Comparison of ENCODE assay signal across 8 cellular contexts in the genomic region with DNA sequence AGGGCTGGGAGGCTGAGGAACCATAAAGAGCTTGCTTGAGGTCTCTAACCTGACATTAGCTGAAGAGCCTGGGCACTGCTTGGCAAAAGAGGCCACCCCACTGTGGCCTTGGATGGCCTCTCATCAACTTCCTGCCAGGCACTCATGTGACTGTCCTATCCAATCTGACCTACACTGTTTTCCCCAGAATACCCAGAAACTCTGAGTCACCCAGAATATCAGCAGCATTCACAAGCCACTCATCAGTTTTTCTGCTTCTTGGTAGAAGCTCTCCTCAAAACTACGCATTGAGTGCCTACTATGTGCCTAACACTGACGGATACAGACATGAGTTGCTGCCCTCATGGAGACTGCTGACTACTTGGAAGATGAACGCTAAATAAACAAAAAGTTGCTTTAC. TPM values are rescaled to one million over a fixed set of nuclear protein-coding genes. Genes with fewer than 3 reads are reported as not detected.
DNase-seq lines count a peak whose midpoint lies in the region; TF ChIP-seq lines count a peak whose summit lies in the region.

No MANE protein-coding gene starts in this region.

- DNase-seq in SK-MEL-5 (ENCODE audit: low read depth, low spot score): peak; percentile 56
- DNase-seq in fibroblast of pulmonary artery (ENCODE audit: low read depth): peak; percentile 76
- peak; percentile 85 for DNase-seq in posterior vena cava (ENCODE audit: low spot score)
- no peak for DNase-seq in stimulated activated naive CD4-positive, alpha-beta T cell (lab: John Stamatoyannopoulos, UW)
- DNase-seq in NCI-H2081 (lab: John Stamatoyannopoulos, UW): no peak
- no peak for DNase-seq in GM13976 (ENCODE audit: low spot score)
- DNase-seq in cortex of kidney (lab: John Stamatoyannopoulos, UW): no peak

- POLR2A ChIA-PET in HEK293 (lab: Yijun Ruan, JAX): interaction anchor here (1.7 kb wide), 1 partner anchor 34 kb away, joined by 5 read pairs; no protein-coding TSS in a partner anchor

- H3K4me1 ChIP-seq in HEK293 (ENCODE audit: control insufficient read depth, insufficient read depth, low read length): 0 out of 2 replicates have a peak, but pooled peaks cover 2% of the 10 kb centered on the region

- CTCF ChIA-PET in HEK293 (lab: Yijun Ruan, JAX): interaction anchor here (0.5 to 0.7 kb wide), 3 partner anchors 31 to 163 kb away, joined by 3 read pairs; no protein-coding TSS in a partner anchor

- no peak overlapping the region for H3K27ac ChIP-seq in HEK293 (ENCODE audit: extremely low read depth, low read depth, low read length)

- TF ChIP-seq CTCF in HEK293 (tag by site-specific recombination; IDR thresholded peaks at IDR 0.05): no peak
- no peak for TF ChIP-seq CTCF in fibroblast of pulmonary artery (IDR thresholded peaks at IDR 0.05; ENCODE audit: low read length, missing control alignments)
- no peak for TF ChIP-seq CTCF in GM13976 (IDR thresholded peaks at IDR 0.05; ENCODE audit: borderline replicate concordance, control extremely low read depth, extremely low read depth, insufficient read depth, missing control alignments)

- in situ Hi-C loops in SK-MEL-5 (cut with HindIII; ENCODE audit: low pct_unique_long_range_greater_than_20kb, low sequenced_read_pairs) (no loop called here), GM13976 (cut with MboI; ENCODE audit: low sequenced_read_pairs, unreplicated experiment) (no loop called here)

- no peaks in the 10 kb centered on the region for H3K36me3 ChIP-seq in HEK293 (ENCODE audit: control insufficient read depth in 2 of 2, insufficient read depth in 1 of 2, low read length in 2 of 2)

- H3K4me3 ChIP-seq in HEK293 (ENCODE audit: low read depth, low read length): no peak overlapping the region
- H3K4me3 ChIP-seq in fibroblast of pulmonary artery (replicated peaks; ENCODE audit: low read depth, low read length): no peak overlapping the region

- intact Hi-C loops in posterior vena cava (cut with DNase I): loop anchor here in 1 of 2 donors (10.0 kb wide), 1 partner anchor 48 kb away; a partner anchor contains a TSS

- H3K9me3 ChIP-seq in HEK293 (ENCODE audit: control insufficient read depth, insufficient read depth, low read depth, low read length): no peaks in the 10 kb centered on the region

TF ChIP-seq in HEK293, 187 proteins besides CTCF, POLR2A, EP300 and RAD21:
- TF ChIP-seq ZBTB17 (tag by site-specific recombination; IDR thresholded peaks at IDR 0.05) (peak; percentile 36; the same call in 1 of the 2 replicates), ZNF664 (tag by site-specific recombination; IDR thresholded peaks at IDR 0.05) (peak; percentile 71; the same call in 1 of the 2 replicates)
- TF ChIP-seq, protein P1, sequence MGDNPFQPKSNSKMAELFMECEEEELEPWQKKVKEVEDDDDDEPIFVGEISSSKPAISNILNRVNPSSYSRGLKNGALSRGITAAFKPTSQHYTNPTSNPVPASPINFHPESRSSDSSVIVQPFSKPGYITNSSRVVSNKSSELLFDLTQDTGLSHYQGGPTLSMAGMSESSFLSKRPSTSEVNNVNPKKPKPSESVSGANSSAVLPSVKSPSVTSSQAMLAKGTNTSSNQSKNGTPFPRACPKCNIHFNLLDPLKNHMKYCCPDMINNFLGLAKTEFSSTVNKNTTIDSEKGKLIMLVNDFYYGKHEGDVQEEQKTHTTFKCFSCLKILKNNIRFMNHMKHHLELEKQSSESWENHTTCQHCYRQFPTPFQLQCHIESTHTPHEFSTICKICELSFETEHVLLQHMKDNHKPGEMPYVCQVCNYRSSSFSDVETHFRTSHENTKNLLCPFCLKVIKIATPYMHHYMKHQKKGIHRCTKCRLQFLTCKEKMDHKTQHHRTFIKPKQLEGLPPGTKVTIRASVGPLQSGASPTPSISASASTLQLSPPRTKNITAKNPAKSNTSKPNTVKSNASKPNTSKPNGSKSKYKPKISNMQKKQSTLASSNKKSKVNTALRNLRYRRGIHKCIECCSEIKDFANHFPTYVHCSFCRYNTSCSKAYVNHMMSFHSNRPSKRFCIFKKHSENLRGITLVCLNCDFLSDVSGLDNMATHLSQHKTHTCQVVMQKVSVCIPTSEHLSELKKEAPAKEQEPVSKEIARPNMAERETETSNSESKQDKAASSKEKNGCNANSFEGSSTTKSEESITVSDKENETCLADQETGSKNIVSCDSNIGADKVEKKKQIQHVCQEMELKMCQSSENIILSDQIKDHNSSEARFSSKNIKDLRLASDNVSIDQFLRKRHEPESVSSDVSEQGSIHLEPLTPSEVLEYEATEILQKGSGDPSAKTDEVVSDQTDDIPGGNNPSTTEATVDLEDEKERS (tag by site-specific recombination; IDR thresholded peaks at IDR 0.05): no peak

RNA-seq across cellular contexts. Expression of a gene that starts 4.1 kb away (rescaled TPM):
- total RNA-seq in SK-MEL-5 (2014; rRNA removed; shearing (Covaris generic)): 35.5 and 37.4 TPM in 2 replicates
- polyA plus RNA-seq in SK-MEL-5 (2015; cell fraction: cytosol; rRNA removed): 30.3 and 34.9 TPM in 2 replicates
- polyA plus RNA-seq in SK-MEL-5 (2015; cell fraction: nucleus; rRNA removed): 45.4 and 52.6 TPM in 2 replicates
- total RNA-seq in posterior vena cava: 10 to 100 TPM; 50.4 to 50.6 TPM

RNA-seq across cellular contexts. Expression of a gene that starts 48.5 kb away (rescaled TPM):
- total RNA-seq in SK-MEL-5 (2014; rRNA removed; shearing (Covaris generic)): 0.05 TPM in 1 of 2 replicates, not detected in the other
- 0.04 TPM in 2 replicates for polyA plus RNA-seq in SK-MEL-5 (2015; cell fraction: cytosol; rRNA removed)
- not detected in 2 replicates for polyA plus RNA-seq in SK-MEL-5 (2015; cell fraction: nucleus; rRNA removed)
- not detected for total RNA-seq in posterior vena cava

Comparison
In these comparisons a context has a peak if more than half of its experiments do, and no peak if none do; other contexts are left out.
1. DNase-seq: peak in SK-MEL-5 (single experiment), fibroblast of pulmonary artery (single experiment) and posterior vena cava (single experiment); none in stimulated activated naive CD4-positive, alpha-beta T cell (0 of 6), NCI-H2081 (0 of 2), GM13976 (single experiment) and cortex of kidney (single experiment).